ENCODE assay signal across 26 cellular contexts in the genomic region with DNA sequence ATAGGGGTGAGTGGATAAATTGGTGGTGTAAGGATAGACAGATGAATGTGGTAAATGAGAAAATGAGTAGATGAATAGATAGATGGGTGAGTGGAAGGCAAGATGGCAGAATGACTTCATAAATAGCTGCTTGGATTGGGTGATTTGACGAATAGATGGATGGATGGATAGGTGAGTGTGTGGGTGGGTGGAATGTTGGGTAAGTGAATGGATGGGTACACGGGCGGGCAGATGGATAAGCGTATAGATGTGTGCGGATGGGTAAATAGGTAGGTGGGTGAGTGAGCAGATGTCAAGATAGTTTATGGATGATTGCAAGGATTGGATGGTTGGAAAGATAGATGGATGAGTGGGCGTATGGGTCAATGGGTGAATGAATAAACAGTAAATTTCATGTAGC. TPM values are rescaled to one million over a fixed set of nuclear protein-coding genes. Genes with fewer than 3 reads are reported as not detected.
A peak's percentile ranks its signal among the peaks of the same experiment; 100 is the strongest.
DNase-seq lines count a peak whose midpoint lies in the region; ATAC-seq, FAIRE-seq and TF ChIP-seq lines count a peak whose summit lies in the region.
"Had no signal": no experiment of that assay in that cellular context is flagged by ENCODE, and none has a peak within 500 bp of the region (broad histone marks: within the 10 kb centered on the region; RNA-seq: fewer than 3 reads in every experiment).

No MANE protein-coding gene starts in this region.

- FAIRE-seq in K562 (lab: Jason Lieb, UNC) = no peak
- FAIRE-seq: A549, GM12891, GM19239 had no signal

- no peak overlapping the region for H3K9ac ChIP-seq in K562 (ENCODE audit: insufficient read depth in 1 of 2, low read depth in 2 of 2, low read length in 2 of 2)
- H3K9ac ChIP-seq: BLaER1 had no signal

- no peak overlapping the region for H2AFZ ChIP-seq in K562 (ENCODE audit: low read depth, low read length)

- peaks cover 18% of the 10 kb centered on the region for H4K20me1 ChIP-seq in K562 (replicated peaks; ENCODE audit: control insufficient read depth, insufficient read depth, low read length)
- H4K20me1 ChIP-seq: BLaER1 had no signal

- intact Hi-C loops in K562 (cut with micrococcal nuclease) = no loop called here

- H3K36me3 ChIP-seq in HEK293 (ENCODE audit: control insufficient read depth in 2 of 2, insufficient read depth in 1 of 2, low read length in 2 of 2) (no peaks in the 10 kb centered on the region), K562 (ENCODE audit: control insufficient read depth, insufficient read depth, low read length) (no peaks in the 10 kb centered on the region)
- H3K36me3 ChIP-seq: BE2C, BLaER1 had no signal

- in situ Hi-C loops in K562 (cut with MboI) = no loop called here

- peak overlapping the region in 2 of 3 experiments; percentile 1 to 17 for H3K27ac Mint-ChIP-seq in nephron
- H3K27ac Mint-ChIP-seq: CD14-positive monocyte; CD4-positive, alpha-beta memory T cell; CD4-positive, CD25-positive, alpha-beta regulatory T cell; CD8-positive, alpha-beta memory T cell had no signal

- H3K27me3 Mint-ChIP-seq in nephron (ENCODE audit: low read depth) = peaks cover 8% of the 10 kb centered on the region

- 3% methylated on average over 6 of the region's 6 CpGs for WGBS in K562 (ENCODE audit: insufficient coverage, low coverage, missing lambda C conversion rate)

- H3K9me1 ChIP-seq in K562 (ENCODE audit: control insufficient read depth, insufficient read depth, low read length) = no peaks in the 10 kb centered on the region

- DNase-seq in K562 (ENCODE audit: extremely low read depth in 1 of 4, low spot score in 3 of 4) (no peak), GM10248 (ENCODE audit: extremely low spot score) (no peak), superior temporal gyrus (ENCODE audit: extremely low spot score) (no peak)
- DNase-seq: AML-193; BE2C; C1 segment of cervical spinal cord; CD4-positive, alpha-beta memory T cell; CD4-positive, CD25-positive, alpha-beta regulatory T cell; CD8-positive, alpha-beta memory T cell; COR-L47; DMS 273 treated with DMSO at 0.1 percent for 48 hours; DMS153; DMS53; DMS79; DND-41; EL; GDM1 had no signal

- peaks cover 57% of the 10 kb centered on the region for H3K4me1 Mint-ChIP-seq in nephron
- H3K4me1 Mint-ChIP-seq: CD14-positive monocyte; CD4-positive, alpha-beta memory T cell; CD4-positive, CD25-positive, alpha-beta regulatory T cell; CD8-positive, alpha-beta memory T cell had no signal

- no peak overlapping the region for H3K4me3 Mint-ChIP-seq in nephron
- H3K4me3 Mint-ChIP-seq: CD14-positive monocyte; CD4-positive, alpha-beta memory T cell; CD4-positive, CD25-positive, alpha-beta regulatory T cell; CD8-positive, alpha-beta memory T cell had no signal

- no peak for TF ChIP-seq RAD21 in K562 (CRISPR knock-in tag; conservative IDR thresholded peaks at IDR 0.05 in 1 of 2, IDR thresholded peaks at IDR 0.05 in 1 of 2)

- H3K4me3 ChIP-seq in HEK293 (ENCODE audit: low read depth, low read length) (no peak overlapping the region), K562 (no peak overlapping the region)
- H3K4me3 ChIP-seq: A549, BLaER1 had no signal

- no peak for TF ChIP-seq CTCF in HEK293 (tag by site-specific recombination; IDR thresholded peaks at IDR 0.05)
- TF ChIP-seq CTCF in K562 (IDR thresholded peaks at IDR 0.05 in 2 of 3, conservative IDR thresholded peaks at IDR 0.05 in 1 of 3; ENCODE audit: insufficient read depth in 2 of 3, low read depth in 1 of 3, low read length in 3 of 3) = no peak
- TF ChIP-seq CTCF in nephron (IDR thresholded peaks at IDR 0.05; ENCODE audit: unreplicated experiment in 3 of 3) = no peak
- no peak for TF ChIP-seq CTCF in GM10248 (IDR thresholded peaks at IDR 0.05; ENCODE audit: control extremely low read depth, extremely low read depth, low read depth, missing control alignments)

- POLR2A ChIA-PET in HEK293 (lab: Yijun Ruan, JAX) = no interaction called here
- POLR2A ChIA-PET in K562 (lab: Yijun Ruan, JAX) = interaction anchor here (0.6 to 0.8 kb wide), 2 partner anchors 66 to 78 kb away, joined by 3 read pairs; no protein-coding TSS in a partner anchor
- POLR2A ChIA-PET in GM10248 (lab: Yijun Ruan, JAX) = no interaction called here

- H3K4me1 ChIP-seq in HEK293 (ENCODE audit: control insufficient read depth, insufficient read depth, low read length) (no peaks in the 10 kb centered on the region), K562 (replicated peaks in 1 of 2; ENCODE audit: control insufficient read depth in 2 of 2, insufficient read depth in 2 of 2, low read length in 2 of 2) (no peaks in the 10 kb centered on the region)
- H3K4me1 ChIP-seq: A549, BE2C, BLaER1 had no signal

- peaks cover 26 to 53% of the 10 kb centered on the region in 2 experiments; a peak in 4 of 5 replicates for H3K27me3 ChIP-seq in K562 (ENCODE audit: control insufficient read depth in 2 of 2, insufficient read depth in 2 of 2, low read length in 2 of 2)
- H3K27me3 ChIP-seq: BE2C, BLaER1 had no signal

- no peaks in the 10 kb centered on the region for H3K79me2 ChIP-seq in K562 (ENCODE audit: control insufficient read depth, insufficient read depth, low read length)

- no peak for ATAC-seq in K562
- no peak for ATAC-seq in GM19351 (IDR thresholded peaks at IDR 0.05; ENCODE audit: unreplicated experiment)
- ATAC-seq: A549 had no signal

- no peak for TF ChIP-seq POLR2A in K562 (conservative IDR thresholded peaks at IDR 0.05)

- no peaks in the 10 kb centered on the region for H3K9me3 ChIP-seq in HEK293 (ENCODE audit: control insufficient read depth, insufficient read depth, low read depth, low read length)
- no peaks in the 10 kb centered on the region for H3K9me3 ChIP-seq in K562 (replicated peaks; ENCODE audit: control insufficient read depth, insufficient read depth, low read depth, low read length)
- H3K9me3 ChIP-seq: A549, BE2C, BLaER1 had no signal

- CTCF ChIA-PET in HEK293 (lab: Yijun Ruan, JAX) = interaction anchor here (0.6 to 1.1 kb wide), 2 partner anchors 21 to 104 kb away, joined by 3 read pairs; no protein-coding TSS in a partner anchor
- CTCF ChIA-PET in K562 (lab: Yijun Ruan, JAX; ENCODE audit: low intra/inter-chr PET ratio) = no interaction called here
- CTCF ChIA-PET in GM10248 (lab: Yijun Ruan, JAX) = interaction anchor here (1.0 kb wide), 1 partner anchor 16 kb away, joined by 3 read pairs; no protein-coding TSS in a partner anchor

- H3K36me3 Mint-ChIP-seq in nephron (ENCODE audit: low read depth) = no peaks in the 10 kb centered on the region
- H3K36me3 Mint-ChIP-seq: CD14-positive monocyte; CD4-positive, alpha-beta memory T cell; CD4-positive, CD25-positive, alpha-beta regulatory T cell; CD8-positive, alpha-beta memory T cell had no signal

- H3K27ac ChIP-seq in HEK293 (ENCODE audit: extremely low read depth, low read depth, low read length) (no peak overlapping the region), K562 (ENCODE audit: extremely low read depth, low read depth, low read length) (no peak overlapping the region)
- H3K27ac ChIP-seq: 22Rv1, A549, BLaER1 had no signal

- no peak overlapping the region for H3K4me2 ChIP-seq in K562 (ENCODE audit: insufficient read depth, low read length)
- H3K4me2 ChIP-seq: A549, BLaER1 had no signal

- no peaks in the 10 kb centered on the region for H3K9me3 Mint-ChIP-seq in nephron
- H3K9me3 Mint-ChIP-seq: CD4-positive, alpha-beta memory T cell; CD8-positive, alpha-beta memory T cell had no signal

- no TSS peak for BruUV-seq in K562 (replicated peaks; lab: Mats Ljungman, UMichigan)

- TF ChIP-seq EP300 in K562 (IDR thresholded peaks at IDR 0.05; ENCODE audit: low read length) = no peak

TF ChIP-seq in HEK293, 187 proteins besides CTCF, POLR2A, EP300 and RAD21:
- peak; percentile 84 for TF ChIP-seq ZNF366 (tag by site-specific recombination; conservative IDR thresholded peaks at IDR 0.05)
- no peak for TF ChIP-seq MEIS1 (CRISPR knock-in tag; IDR thresholded peaks at IDR 0.05; ENCODE audit: borderline replicate concordance)
- peak; percentile 97 for TF ChIP-seq EGR2 (tag by site-specific recombination; IDR thresholded peaks at IDR 0.05; ENCODE audit: low read depth)
- peak; percentile 88 for TF ChIP-seq ZFHX2 (tag by site-specific recombination; conservative IDR thresholded peaks at IDR 0.05)
- TF ChIP-seq ZFP37 (tag by site-specific recombination; IDR thresholded peaks at IDR 0.05) = no peak

TF ChIP-seq in K562, 482 proteins besides CTCF, POLR2A, EP300 and RAD21 (continues in another document):
- TF ChIP-seq CCAR2 (IDR thresholded peaks at IDR 0.05; ENCODE audit: low read depth, low read length) (no peak), HIVEP1 (CRISPR knock-in tag; IDR thresholded peaks at IDR 0.05) (no peak), SP1 (CRISPR knock-in tag; IDR thresholded peaks at IDR 0.05) (no peak), HDAC8 (tag; IDR thresholded peaks at IDR 0.05) (no peak), RUNX1 (IDR thresholded peaks at IDR 0.05; ENCODE audit: low read depth) (no peak), MCM3 (IDR thresholded peaks at IDR 0.05) (no peak), ZNF76 (CRISPR knock-in tag; IDR thresholded peaks at IDR 0.05; ENCODE audit: borderline replicate concordance) (no peak)

RNA-seq across cellular contexts. Expression of a gene that starts 59.3 kb away (rescaled TPM):
- total RNA-seq in K562 (2011; cell fraction: chromatin; rRNA removed; ENCODE audit: low replicate concordance) = 0.23 TPM in 1 of 2 replicates, not detected in the other
- total RNA-seq in K562 (2011; cell fraction: nucleolus; rRNA removed) = not detected in 2 replicates
- total RNA-seq in K562 (2011; cell fraction: nucleoplasm; rRNA removed) = not detected in 2 replicates
- total RNA-seq in K562 (2014; rRNA removed) (not detected in 2 replicates), K562 (2014; rRNA removed; fragmentation: Illumina TruSeq; extraction: Trizol) (not detected in 2 replicates), K562 (2015; rRNA removed; fragmentation: Illumina TruSeq; extraction: Trizol) (not detected in 2 replicates), K562 (2021) (not detected in 2 replicates)
- polyA plus RNA-seq in K562 (2011; rRNA removed) (0.05 TPM in 1 of 2 replicates, not detected in the other), K562 (2014; fragmentation: Illumina TruSeq; extraction: Trizol) (not detected in 2 replicates), K562 (2014; fragmentation: Nextera tagmentation; extraction: Ambion mirVana) (not detected), K562 (2014; rRNA removed) (not detected in 2 replicates)
- polyA plus RNA-seq in K562 (2011; cell fraction: cytosol; rRNA removed) = 0.03 TPM in 1 of 2 replicates, not detected in the other
- polyA plus RNA-seq in K562 (2011; cell fraction: nucleus; rRNA removed) = not detected in 2 replicates
- polyA plus RNA-seq in K562 (2012) = 0.03 and 0.18 TPM in 2 replicates
- not detected in 2 replicates for polyA minus RNA-seq in K562 (2011; rRNA and poly(A)+ RNA removed)
- polyA minus RNA-seq in K562 (2011; cell fraction: cytosol; rRNA and poly(A)+ RNA removed) = not detected in 2 replicates
- not detected in 2 replicates for polyA minus RNA-seq in K562 (2011; cell fraction: nucleus; rRNA and poly(A)+ RNA removed)
- total RNA-seq: CD4-positive, CD25-positive, alpha-beta regulatory T cell had no signal
- polyA plus RNA-seq: CD4-positive, alpha-beta memory T cell; CD4-positive, CD25-positive, alpha-beta regulatory T cell; CD8-positive, alpha-beta memory T cell had no signal
